8 cellular contexts compared by ENCODE assay signal in genomic region chr17:43366809-43367587, GRCh38. TPM values are rescaled to one million over a fixed set of nuclear protein-coding genes. Genes with fewer than 3 reads are reported as not detected.
DNase-seq lines count a peak whose midpoint lies in the region; ATAC-seq and TF ChIP-seq lines count a peak whose summit lies in the region.

No MANE protein-coding gene starts in this region.

- H3K27me3 Mint-ChIP-seq in CD4-positive, alpha-beta memory T cell, result no peaks in the 10 kb centered on the region
- no peaks in the 10 kb centered on the region for H3K27me3 Mint-ChIP-seq in effector memory CD8-positive, alpha-beta T cell

- H3K4me1 ChIP-seq in CD4-positive, alpha-beta memory T cell (ENCODE audit: insufficient read depth, low read length), result peaks cover 25% of the 10 kb centered on the region
- H3K4me1 ChIP-seq in NT2/D1 (ENCODE audit: insufficient read depth, insufficient read length) (peaks cover 5% of the 10 kb centered on the region), neutrophil (ENCODE audit: control insufficient read depth in 1 of 2, insufficient read depth in 1 of 2, low read depth in 1 of 2, low read length in 1 of 2) (peaks cover 24 to 25% of the 10 kb centered on the region in 2 experiments)

- no peak overlapping the region for H3K4me3 ChIP-seq in CD4-positive, alpha-beta memory T cell (ENCODE audit: low read length in 2 of 2)
- H3K4me3 ChIP-seq in NT2/D1 (ENCODE audit: insufficient read length, low read depth) (no peak overlapping the region), neutrophil (ENCODE audit: low read depth in 1 of 2, low read length in 1 of 2) (peak overlapping the region in 1 of 2 experiments; percentile 95)

- H3K9me3 ChIP-seq in CD4-positive, alpha-beta memory T cell (ENCODE audit: control insufficient read depth in 1 of 2, low read length in 2 of 2), result no peaks in the 10 kb centered on the region
- H3K9me3 ChIP-seq in NT2/D1 (ENCODE audit: insufficient read depth, low read length) (no peaks in the 10 kb centered on the region), neutrophil (no peaks in the 10 kb centered on the region)

- H3K36me3 Mint-ChIP-seq in CD4-positive, alpha-beta memory T cell, result peaks cover 0 to 9% of the 10 kb centered on the region in 2 donors
- peaks cover 48% of the 10 kb centered on the region for H3K36me3 Mint-ChIP-seq in effector memory CD8-positive, alpha-beta T cell (ENCODE audit: insufficient read depth)

- peak overlapping the region; percentile 91 for H3K27ac ChIP-seq in CD4-positive, alpha-beta memory T cell (ENCODE audit: low read depth, low read length)
- peak overlapping the region; percentile 98 for H3K27ac ChIP-seq in neutrophil

- peak overlapping the region in 6 of 8 donors; percentile 91 to 98 (median 95) for H3K4me3 Mint-ChIP-seq in CD4-positive, alpha-beta memory T cell
- peak overlapping the region; percentile 80 to 89 for H3K4me3 Mint-ChIP-seq in effector memory CD8-positive, alpha-beta T cell

- intact Hi-C loops in CD4-positive, alpha-beta memory T cell (cut with micrococcal nuclease), result no loop called here

- CTCF ChIA-PET in CD4-positive, alpha-beta memory T cell (lab: Charles Lee; ENCODE audit: partially characterized antibody), result interaction anchor here (0.7 to 5.0 kb wide), 7 partner anchors 26 to 117 kb away, joined by 3 to 33 read pairs (median 5); partner anchors contain the start of genes ARL4D and DHX8

- H3K9me3 Mint-ChIP-seq in CD4-positive, alpha-beta memory T cell, result peaks cover 0 to 3% (median 0%) of the 10 kb centered on the region in 8 donors
- H3K9me3 Mint-ChIP-seq in effector memory CD8-positive, alpha-beta T cell, result no peaks in the 10 kb centered on the region

- H3K27me3 ChIP-seq in CD4-positive, alpha-beta memory T cell (ENCODE audit: insufficient read depth, low read length), result no peaks in the 10 kb centered on the region
- H3K27me3 ChIP-seq in NT2/D1 (ENCODE audit: insufficient read depth, insufficient read length), result no peaks in the 10 kb centered on the region
- no peaks in the 10 kb centered on the region for H3K27me3 ChIP-seq in neutrophil

- H3K9ac ChIP-seq in NT2/D1 (ENCODE audit: insufficient read length, low read depth), result peak overlapping the region; percentile 62

- peaks cover 15 to 50% (median 32%) of the 10 kb centered on the region in 4 donors for H3K4me1 Mint-ChIP-seq in CD4-positive, alpha-beta memory T cell
- peaks cover 26 to 34% of the 10 kb centered on the region in 2 donors for H3K4me1 Mint-ChIP-seq in effector memory CD8-positive, alpha-beta T cell (ENCODE audit: low read depth in 2 of 2)

- TF ChIP-seq CTCF in neutrophil (IDR thresholded peaks at IDR 0.05) (no peak), GM13977 (IDR thresholded peaks at IDR 0.05; ENCODE audit: extremely low read depth, insufficient read depth, missing control alignments) (no peak)

- ATAC-seq in effector memory CD8-positive, alpha-beta T cell (replicated peaks), result no peak

- POLR2A ChIA-PET in CD4-positive, alpha-beta memory T cell (lab: Charles Lee; ENCODE audit: partially characterized antibody), result interaction anchor here (0.8 to 5.8 kb wide), 28 partner anchors 8 to 1694 kb away, joined by 3 to 386 read pairs (median 8); partner anchors contain the start of genes ARL4D, BRCA1, DHX8 and EFTUD2

- in situ Hi-C loops in GM13977 (cut with MboI; ENCODE audit: low pct_unique_long_range_greater_than_20kb, low sequenced_read_pairs, unreplicated experiment), result no loop called here

- peak overlapping the region; percentile 99 to 100 (median 100) for H3K27ac Mint-ChIP-seq in CD4-positive, alpha-beta memory T cell
- H3K27ac Mint-ChIP-seq in effector memory CD8-positive, alpha-beta T cell, result peak overlapping the region; percentile 100

- DNase-seq in CD4-positive, alpha-beta memory T cell, result no peak
- no peak for DNase-seq in NT2/D1 (ENCODE audit: low read depth, low spot score)
- no peak for DNase-seq in effector memory CD8-positive, alpha-beta T cell
- DNase-seq in midbrain (lab: John Stamatoyannopoulos, UW), result no peak
- DNase-seq in GM13977 (ENCODE audit: low spot score), result no peak
- DNase-seq in OCI-M1 (lab: John Stamatoyannopoulos, UW), result no peak
- DNase-seq in dermis blood vessel endothelial cell, result no peak

- no peaks in the 10 kb centered on the region for H3K36me3 ChIP-seq in CD4-positive, alpha-beta memory T cell (ENCODE audit: insufficient read depth, low read length)
- no peaks in the 10 kb centered on the region for H3K36me3 ChIP-seq in NT2/D1 (ENCODE audit: insufficient read depth, insufficient read length, low read length)
- H3K36me3 ChIP-seq in neutrophil, result no peaks in the 10 kb centered on the region

RNA-seq across cellular contexts. Expression of gene ARL4D, which starts 31.8 kb away (rescaled TPM):
- total RNA-seq in CD4-positive, alpha-beta memory T cell, result 1 to 10 TPM; 1.5 to 1.6 TPM
- 1 to 10 TPM; 2.3 to 6.8 TPM for polyA plus RNA-seq in CD4-positive, alpha-beta memory T cell
- total RNA-seq in dermis blood vessel endothelial cell, result 0.93 and 1.4 TPM in 2 replicates
